In the genomic region with DNA sequence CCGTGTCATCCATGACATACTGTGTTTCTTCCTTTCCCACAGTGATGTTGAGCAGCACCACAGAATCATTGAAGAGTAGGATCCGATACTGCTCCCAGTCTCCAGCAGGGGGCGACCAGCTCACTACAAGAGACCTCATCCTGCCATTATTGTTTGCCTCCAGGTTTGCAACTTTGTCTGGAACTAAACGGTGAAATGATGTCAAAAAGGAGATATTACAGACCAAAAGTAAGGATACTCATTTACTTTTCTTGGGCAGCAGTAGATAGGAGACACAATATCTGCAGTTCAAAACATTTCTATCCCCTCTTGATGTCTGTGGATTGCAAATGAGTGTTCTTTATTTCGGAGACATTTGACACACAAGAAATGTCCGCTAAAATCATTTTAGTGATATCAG, we compare ENCODE assay signal across 8 cellular contexts. TPM values are rescaled to one million over a fixed set of nuclear protein-coding genes. Genes with fewer than 3 reads are reported as not detected.
DNase-seq lines count a peak whose midpoint lies in the region; ATAC-seq and TF ChIP-seq lines count a peak whose summit lies in the region.

No MANE protein-coding gene starts in this region.

- H3K4me3 ChIP-seq in choroid plexus epithelial cell (ENCODE audit: low read depth, low read length) (no peak overlapping the region), right lobe of liver (no peak overlapping the region)

- H3K9me3 ChIP-seq in right lobe of liver, result no peaks in the 10 kb centered on the region

- no peaks in the 10 kb centered on the region for H3K36me3 ChIP-seq in right lobe of liver

- TF ChIP-seq POLR2A in right lobe of liver (IDR thresholded peaks at IDR 0.05), result no peak

- no peaks in the 10 kb centered on the region for H3K4me1 ChIP-seq in right lobe of liver

- peak; percentile 54 for ATAC-seq in GM18499 (IDR thresholded peaks at IDR 0.05; ENCODE audit: insufficient read depth, unreplicated experiment)
- ATAC-seq in HG02973 (IDR thresholded peaks at IDR 0.05; ENCODE audit: unreplicated experiment), result peak; percentile 94
- peak; percentile 90 to 95 (median 94) for ATAC-seq in right lobe of liver

- TF ChIP-seq CTCF in choroid plexus epithelial cell (conservative IDR thresholded peaks at IDR 0.05; ENCODE audit: low read depth, low read length), result peak; percentile 96
- peak; percentile 68 to 89 (median 84) for TF ChIP-seq CTCF in right lobe of liver (IDR thresholded peaks at IDR 0.05)

- no peaks in the 10 kb centered on the region for H3K27me3 ChIP-seq in right lobe of liver

- intact Hi-C loops in right lobe of liver (cut with DNase I), result loop anchor here (5.0 to 10.0 kb wide), 2 partner anchors 132 to 135 kb away; no protein-coding TSS in a partner anchor

- 26% methylated on average over 6 of the region's 6 CpGs for WGBS in right lobe of liver (ENCODE audit: insufficient coverage, low coverage, low lambda C conversion rate, missing lambda C conversion rate)

- DNase-seq in A172 (ENCODE audit: low spot score) (peak; percentile 74), NCI-H2029 treated with DMSO at 0.1 percent for 48 hours (lab: John Stamatoyannopoulos, UW) (peak; percentile 9), choroid plexus epithelial cell (ENCODE audit: low read depth) (peak; percentile 92), right lobe of liver (peak; percentile 63 to 70 (median 68))
- peak; percentile 15 for DNase-seq in activated CD4-positive, CD25-positive, alpha-beta regulatory T cell treated with anti-CD3 and anti-CD28 coated beads, Interleukin-2, amount 50 U/mL, for 16 hours (ENCODE audit: low read depth, low spot score)
- peak; percentile 8 to 47 (median 35) for DNase-seq in stimulated activated CD4-positive, alpha-beta T cell treated with anti-CD3 and anti-CD28 coated beads, TNF-alpha, amount 100 ng/mL, for 48 hours (ENCODE audit: low read depth in 3 of 3)

- H3K27ac ChIP-seq in right lobe of liver, result no peak overlapping the region

RNA-seq across cellular contexts. Expression of a gene that starts 47.2 kb away (rescaled TPM):
- total RNA-seq in A172 (2014; rRNA removed; shearing (Covaris generic)), result 2.3 and 3.5 TPM in 2 replicates
- total RNA-seq in right lobe of liver, result 10 to 100 TPM; 12.7 to 35.9 (median 16.9) TPM

Comparison
In these comparisons a context has a peak if more than half of its experiments do, and no peak if none do; other contexts are left out.
1. DNase-seq: peak in every context shown above with its lines; median percentile 92 in choroid plexus epithelial cell; 74 in A172; 68 in right lobe of liver; 35 in stimulated activated CD4-positive, alpha-beta T cell treated with anti-CD3 and anti-CD28 coated beads, TNF-alpha, amount 100 ng/mL, for 48 hours; 15 in activated CD4-positive, CD25-positive, alpha-beta regulatory T cell treated with anti-CD3 and anti-CD28 coated beads, Interleukin-2, amount 50 U/mL, for 16 hours; 9 in NCI-H2029 treated with DMSO at 0.1 percent for 48 hours.